9 cellular contexts compared by ENCODE assay signal in the genomic region with DNA sequence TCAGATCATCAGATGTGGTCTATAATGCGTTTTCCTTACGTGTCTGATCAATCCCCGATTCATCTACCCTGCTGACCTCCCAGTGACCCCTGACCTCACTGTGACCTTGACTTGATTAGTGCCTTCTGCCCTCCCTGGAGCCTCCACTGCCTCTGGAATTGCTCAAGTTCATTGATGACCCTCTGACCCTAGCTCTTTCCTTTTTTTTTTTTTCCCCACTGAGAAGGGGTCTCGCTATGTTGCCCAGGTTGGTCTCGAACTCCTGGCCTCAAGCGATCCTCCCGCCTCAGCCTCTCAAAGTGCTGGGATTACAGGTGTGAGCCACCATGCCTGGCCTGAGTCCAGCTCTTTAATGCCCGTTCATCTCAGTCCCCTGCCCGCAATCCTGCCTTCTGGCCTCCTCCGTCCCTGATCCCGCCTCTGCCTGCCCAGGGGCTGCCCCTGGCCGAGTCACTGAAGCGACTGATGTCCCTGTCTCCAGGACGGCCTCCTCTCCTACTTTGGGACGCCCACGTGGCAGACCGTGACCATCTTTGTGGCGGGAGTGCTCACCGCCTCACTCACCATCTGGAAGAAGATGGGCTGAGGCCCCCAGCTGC. TPM values are rescaled to one million over a fixed set of nuclear protein-coding genes. Genes with fewer than 3 reads are reported as not detected.
A peak's percentile ranks its signal among the peaks of the same experiment; 100 is the strongest.
DNase-seq lines count a peak whose midpoint lies in the region; ATAC-seq, FAIRE-seq and TF ChIP-seq lines count a peak whose summit lies in the region.
"Had no signal": no experiment of that assay in that cellular context is flagged by ENCODE, and none has a peak within 500 bp of the region (broad histone marks: within the 10 kb centered on the region; RNA-seq: fewer than 3 reads in every experiment).

No MANE protein-coding gene starts in this region.

- FAIRE-seq in kidney (lab: Jason Lieb, UNC): no peak

- H3K9ac ChIP-seq in kidney (ENCODE audit: low read length in 2 of 2): peak overlapping the region in 1 of 2 donors; percentile 67

- peak overlapping the region; percentile 97 for H3K27ac Mint-ChIP-seq in activated CD4-positive, alpha-beta T cell treated with anti-CD3 and anti-CD28 coated beads, Interleukin-2, amount 10 ng/mL, durations not matched to agents 7 days and 5 days
- peak overlapping the region; percentile 99 for H3K27ac Mint-ChIP-seq in T-helper 17 cell
- peak overlapping the region; percentile 78 for H3K27ac Mint-ChIP-seq in stimulated activated naive B cell treated with anti-CD40 and anti-IgM and Interleukin-4, amounts not matched to agents 10 μg/mL and 1 μg/mL and 100 μg/mL, for 72 hours
- peak overlapping the region in 3 of 6 donors; percentile 51 to 82 (median 69) for H3K27ac Mint-ChIP-seq in immature natural killer cell

- H3K9me3 Mint-ChIP-seq in activated CD4-positive, alpha-beta T cell treated with anti-CD3 and anti-CD28 coated beads, Interleukin-2, amount 10 ng/mL, durations not matched to agents 7 days and 5 days: no peaks in the 10 kb centered on the region
- H3K9me3 Mint-ChIP-seq in stimulated activated naive B cell treated with anti-CD40 and anti-IgM and Interleukin-4, amounts not matched to agents 10 μg/mL and 1 μg/mL and 100 μg/mL, for 72 hours: peaks cover 0 to 2% of the 10 kb centered on the region in 2 donors
- no peaks in the 10 kb centered on the region for H3K9me3 Mint-ChIP-seq in immature natural killer cell

- H3K4me3 Mint-ChIP-seq in activated CD4-positive, alpha-beta T cell treated with anti-CD3 and anti-CD28 coated beads, Interleukin-2, amount 10 ng/mL, durations not matched to agents 7 days and 5 days: no peak overlapping the region
- H3K4me3 Mint-ChIP-seq in T-helper 17 cell: peak overlapping the region; percentile 73
- H3K4me3 Mint-ChIP-seq in stimulated activated naive B cell treated with anti-CD40 and anti-IgM and Interleukin-4, amounts not matched to agents 10 μg/mL and 1 μg/mL and 100 μg/mL, for 72 hours: peak overlapping the region in 1 of 2 donors; percentile 24
- no peak overlapping the region for H3K4me3 Mint-ChIP-seq in immature natural killer cell

- intact Hi-C loops in kidney (cut with DNase I): no loop called here

- no peak for DNase-seq in activated CD4-positive, alpha-beta T cell treated with anti-CD3 and anti-CD28 coated beads, Interleukin-2, amount 10 ng/mL, durations not matched to agents 7 days and 5 days
- no peak for DNase-seq in activated CD4-positive, alpha-beta T cell treated with anti-CD3 and anti-CD28 coated beads for 1 hour
- DNase-seq in T-helper 17 cell (no peak), kidney (no peak), immature natural killer cell (no peak)
- DNase-seq in stimulated activated naive B cell treated with anti-CD40 and anti-IgM and Interleukin-4, amounts not matched to agents 10 μg/mL and 1 μg/mL and 100 μg/mL, for 72 hours: no peak
- DNase-seq: NCI-H82 had no signal

- TF ChIP-seq CTCF in kidney (IDR thresholded peaks at IDR 0.05; ENCODE audit: borderline replicate concordance, extremely low read depth, insufficient read depth): no peak

- peaks cover 2 to 9% of the 10 kb centered on the region in 2 donors for H3K36me3 ChIP-seq in kidney (ENCODE audit: control insufficient read depth in 1 of 2, insufficient read depth in 2 of 2, low read length in 2 of 2)

- H3K36me3 Mint-ChIP-seq in activated CD4-positive, alpha-beta T cell treated with anti-CD3 and anti-CD28 coated beads, Interleukin-2, amount 10 ng/mL, durations not matched to agents 7 days and 5 days (ENCODE audit: low read depth): peaks cover 47% of the 10 kb centered on the region
- H3K36me3 Mint-ChIP-seq in T-helper 17 cell (ENCODE audit: low read depth): peaks cover 2% of the 10 kb centered on the region
- peaks cover 40 to 61% of the 10 kb centered on the region in 2 donors for H3K36me3 Mint-ChIP-seq in stimulated activated naive B cell treated with anti-CD40 and anti-IgM and Interleukin-4, amounts not matched to agents 10 μg/mL and 1 μg/mL and 100 μg/mL, for 72 hours
- peaks cover 3 to 7% (median 4%) of the 10 kb centered on the region in 3 donors for H3K36me3 Mint-ChIP-seq in immature natural killer cell

- CTCF ChIA-PET in activated CD4-positive, alpha-beta T cell treated with anti-CD3 and anti-CD28 coated beads, Interleukin-2, amount 10 ng/mL, durations not matched to agents 7 days and 5 days (lab: Charles Lee): interaction anchor here (0.5 to 3.5 kb wide), 3 partner anchors 9 to 123 kb away, joined by 3 to 15 read pairs (median 3); no protein-coding TSS in a partner anchor

- peaks cover 81% of the 10 kb centered on the region for H3K4me1 Mint-ChIP-seq in activated CD4-positive, alpha-beta T cell treated with anti-CD3 and anti-CD28 coated beads, Interleukin-2, amount 10 ng/mL, durations not matched to agents 7 days and 5 days
- H3K4me1 Mint-ChIP-seq in T-helper 17 cell (peaks cover 54% of the 10 kb centered on the region), immature natural killer cell (peaks cover 56 to 60% of the 10 kb centered on the region in 2 donors)
- H3K4me1 Mint-ChIP-seq in stimulated activated naive B cell treated with anti-CD40 and anti-IgM and Interleukin-4, amounts not matched to agents 10 μg/mL and 1 μg/mL and 100 μg/mL, for 72 hours: peaks cover 44 to 75% of the 10 kb centered on the region in 2 donors

- H3K27me3 Mint-ChIP-seq in activated CD4-positive, alpha-beta T cell treated with anti-CD3 and anti-CD28 coated beads, Interleukin-2, amount 10 ng/mL, durations not matched to agents 7 days and 5 days: no peaks in the 10 kb centered on the region
- H3K27me3 Mint-ChIP-seq in T-helper 17 cell (no peaks in the 10 kb centered on the region), immature natural killer cell (ENCODE audit: low read depth in 3 of 3) (peaks cover 14 to 18% (median 18%) of the 10 kb centered on the region in 3 donors)
- no peaks in the 10 kb centered on the region for H3K27me3 Mint-ChIP-seq in stimulated activated naive B cell treated with anti-CD40 and anti-IgM and Interleukin-4, amounts not matched to agents 10 μg/mL and 1 μg/mL and 100 μg/mL, for 72 hours

- POLR2A ChIA-PET in activated CD4-positive, alpha-beta T cell treated with anti-CD3 and anti-CD28 coated beads, Interleukin-2, amount 10 ng/mL, durations not matched to agents 7 days and 5 days (lab: Charles Lee): no interaction called here

- H3K4me3 ChIP-seq in kidney (ENCODE audit: low read length in 2 of 2): no peak overlapping the region

- H3K4me1 ChIP-seq in kidney (ENCODE audit: control insufficient read depth in 1 of 2, insufficient read depth in 1 of 2, low read depth in 1 of 2, low read length in 2 of 2): peaks cover 17 to 20% of the 10 kb centered on the region in 2 donors

- ATAC-seq in T-helper 17 cell: no peak
- ATAC-seq in stimulated activated naive B cell treated with anti-CD40 and anti-IgM and Interleukin-4, amounts not matched to agents 10 μg/mL and 1 μg/mL and 100 μg/mL, for 72 hours (replicated peaks): no peak
- no peak for ATAC-seq in HG03571 (IDR thresholded peaks at IDR 0.05; ENCODE audit: unreplicated experiment)
- ATAC-seq in GM21528 (IDR thresholded peaks at IDR 0.05; ENCODE audit: low FRiP score, unreplicated experiment): no peak

- H3K27ac ChIP-seq in kidney (ENCODE audit: low read depth in 2 of 2, low read length in 2 of 2): peak overlapping the region; percentile 32 to 47

- H3K9me3 ChIP-seq in T-helper 17 cell (ENCODE audit: control insufficient read depth, low read length, poor library complexity, severe bottlenecking): no peaks in the 10 kb centered on the region
- no peaks in the 10 kb centered on the region for H3K9me3 ChIP-seq in kidney (ENCODE audit: control insufficient read depth in 1 of 2, low read length in 2 of 2)

RNA-seq across cellular contexts. Expression of a gene that starts 4.0 kb away (rescaled TPM):
- 100 to 1,000 TPM; 683 to 880 TPM for total RNA-seq in activated CD4-positive, alpha-beta T cell treated with anti-CD3 and anti-CD28 coated beads, Interleukin-2, amount 10 ng/mL, durations not matched to agents 7 days and 5 days
- total RNA-seq in T-helper 17 cell (100 to 1,000 TPM; 612 to 898 TPM), kidney (1,841 TPM)
- polyA plus RNA-seq in kidney (ENCODE audit: insufficient read depth, low read depth, low replicate concordance) (17,016 TPM), immature natural killer cell (1,000 to 10,000 TPM; 3,472 to 4,403 (median 4,065) TPM)

RNA-seq across cellular contexts. Expression of a gene that starts 6.5 kb away (rescaled TPM):
- total RNA-seq in activated CD4-positive, alpha-beta T cell treated with anti-CD3 and anti-CD28 coated beads, Interleukin-2, amount 10 ng/mL, durations not matched to agents 7 days and 5 days: 100 to 1,000 TPM; 310 to 324 TPM
- total RNA-seq in T-helper 17 cell (100 to 1,000 TPM in 1 of 2 donors, 10 to 100 TPM in 1; 89.2 to 104 TPM), kidney (76.7 TPM)
- polyA plus RNA-seq in kidney (ENCODE audit: insufficient read depth, low read depth, low replicate concordance) (141 TPM), immature natural killer cell (100 to 1,000 TPM in 2 of 3 donors, 10 to 100 TPM in 1; 88.6 to 137 (median 106) TPM)

RNA-seq across cellular contexts. Expression of a gene that starts 27.7 kb away (rescaled TPM):
- total RNA-seq in activated CD4-positive, alpha-beta T cell treated with anti-CD3 and anti-CD28 coated beads, Interleukin-2, amount 10 ng/mL, durations not matched to agents 7 days and 5 days: 1 to 10 TPM; 3.1 to 3.2 TPM
- under 1 TPM; 0.50 to 0.86 TPM for total RNA-seq in T-helper 17 cell
- 0.60 TPM for total RNA-seq in kidney
- polyA plus RNA-seq in kidney (ENCODE audit: insufficient read depth, low read depth, low replicate concordance): 26.3 TPM
- 1 to 10 TPM in 1 of 3 donors, not detected in 2; 1.3 TPM for polyA plus RNA-seq in immature natural killer cell

RNA-seq across cellular contexts. Expression of a gene that starts 32.0 kb away (rescaled TPM):
- 10 to 100 TPM; 55.8 to 60.8 TPM for total RNA-seq in activated CD4-positive, alpha-beta T cell treated with anti-CD3 and anti-CD28 coated beads, Interleukin-2, amount 10 ng/mL, durations not matched to agents 7 days and 5 days
- total RNA-seq in T-helper 17 cell: 10 to 100 TPM; 21.6 to 24.2 TPM
- total RNA-seq in kidney: 41.5 TPM
- polyA plus RNA-seq in kidney (ENCODE audit: insufficient read depth, low read depth, low replicate concordance): 23.9 TPM
- 10 to 100 TPM; 16.0 to 40.3 (median 32.9) TPM for polyA plus RNA-seq in immature natural killer cell

RNA-seq across cellular contexts. Expression of a gene that starts 32.5 kb away (rescaled TPM):
- total RNA-seq in activated CD4-positive, alpha-beta T cell treated with anti-CD3 and anti-CD28 coated beads, Interleukin-2, amount 10 ng/mL, durations not matched to agents 7 days and 5 days: 10 to 100 TPM; 82.2 to 89.4 TPM
- total RNA-seq in T-helper 17 cell: 10 to 100 TPM; 20.2 to 25.5 TPM
- total RNA-seq in kidney: 57.0 TPM
- polyA plus RNA-seq in kidney (ENCODE audit: insufficient read depth, low read depth, low replicate concordance): 83.6 TPM
- 10 to 100 TPM; 64.0 to 72.7 (median 64.2) TPM for polyA plus RNA-seq in immature natural killer cell
